ENCODE assay signal across 9 cellular contexts in the genomic region with DNA sequence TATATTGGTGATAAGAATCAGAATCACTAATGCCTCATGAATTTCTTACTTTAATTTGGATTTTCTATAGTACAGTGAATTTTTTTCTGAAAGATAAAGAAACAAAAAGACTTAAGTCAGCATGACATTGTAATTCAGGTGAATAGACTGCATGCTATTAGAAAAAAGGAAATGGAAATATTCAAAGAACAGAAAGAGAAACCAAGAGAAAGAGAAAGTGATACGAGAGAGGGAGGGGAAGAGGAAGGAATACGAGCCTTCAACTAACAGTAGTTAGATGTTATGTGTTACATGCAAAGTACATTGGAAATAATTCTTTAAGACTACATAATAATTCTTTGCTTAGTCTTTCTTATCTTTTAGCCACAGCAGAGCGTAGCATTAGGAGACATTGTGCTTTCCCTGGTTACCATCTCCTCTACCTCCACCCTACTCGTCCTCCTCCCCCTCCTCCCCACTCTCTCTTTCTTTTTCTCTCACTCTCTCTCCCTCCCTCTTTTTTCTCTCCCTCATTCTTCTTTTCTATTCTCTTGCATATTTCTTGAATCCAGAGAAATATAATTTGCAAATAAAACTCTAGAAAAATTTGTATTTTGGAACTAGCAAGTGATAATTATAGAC. TPM values are rescaled to one million over a fixed set of nuclear protein-coding genes. Genes with fewer than 3 reads are reported as not detected.
DNase-seq lines count a peak whose midpoint lies in the region; ATAC-seq, FAIRE-seq and TF ChIP-seq lines count a peak whose summit lies in the region.
"Had no signal": no experiment of that assay in that cellular context is flagged by ENCODE, and none has a peak within 500 bp of the region (broad histone marks: within the 10 kb centered on the region; RNA-seq: fewer than 3 reads in every experiment).

No MANE protein-coding gene starts in this region.

- TF ChIP-seq CTCF in gastroesophageal sphincter (IDR thresholded peaks at IDR 0.05) (no peak), HFFc6 (IDR thresholded peaks at IDR 0.05) (no peak)

- no peaks in the 10 kb centered on the region for H3K36me3 Mint-ChIP-seq in HFFc6 (ENCODE audit: low read depth)

- no peaks in the 10 kb centered on the region for H3K4me1 ChIP-seq in gastroesophageal sphincter

- no peaks in the 10 kb centered on the region; the same call in 1 of the 2 replicates for H3K27me3 Mint-ChIP-seq in HFFc6 (ENCODE audit: insufficient read depth)

- no peaks in the 10 kb centered on the region; the same call in 1 of the 2 replicates for H3K9me3 Mint-ChIP-seq in HFFc6

- H3K27me3 ChIP-seq in gastroesophageal sphincter = no peaks in the 10 kb centered on the region

- no peak for TF ChIP-seq EP300 in gastroesophageal sphincter (IDR thresholded peaks at IDR 0.05)

- peak; percentile 99 for ATAC-seq in GM21447 (IDR thresholded peaks at IDR 0.05; ENCODE audit: unreplicated experiment)
- ATAC-seq in HG03575 (IDR thresholded peaks at IDR 0.05; ENCODE audit: extremely low read depth, insufficient number of reproducible peaks, low FRiP score, unreplicated experiment) = peak; percentile 99
- ATAC-seq in gastroesophageal sphincter = no peak
- ATAC-seq: K562 had no signal

- FAIRE-seq in GM12891 (lab: Jason Lieb, UNC) = peak; percentile 54
- FAIRE-seq: K562 had no signal

- peaks cover 0 to 13% (median 0%) of the 10 kb centered on the region in 3 donors for H3K9me3 ChIP-seq in gastroesophageal sphincter

- DNase-seq in GM12891 (ENCODE audit: insufficient read length, low spot score) (no peak), HuH-7.5 (ENCODE audit: low spot score) (no peak), ureter (ENCODE audit: low spot score) (no peak), HFFc6 (no peak)
- DNase-seq in stimulated activated CD4-positive, alpha-beta T cell treated with anti-CD3 and anti-CD28 coated beads, Interleukin-15, amount 100 ng/mL, for 24 hours = no peak

- peak overlapping the region; percentile 17 to 34 for H3K4me3 ChIP-seq in gastroesophageal sphincter
- H3K4me3 ChIP-seq: K562 had no signal

- H3K4me1 Mint-ChIP-seq in HFFc6 (ENCODE audit: low read depth) = peaks cover 10% of the 10 kb centered on the region

- TF ChIP-seq POLR2A in GM12891 (IDR thresholded peaks at IDR 0.05; ENCODE audit: low read depth, low read length) (no peak), gastroesophageal sphincter (IDR thresholded peaks at IDR 0.05) (no peak)

- H3K27ac ChIP-seq in gastroesophageal sphincter = no peak overlapping the region

- H3K4me3 Mint-ChIP-seq in HFFc6 = no peak overlapping the region; the same call in 1 of the 2 replicates

- H3K36me3 ChIP-seq in gastroesophageal sphincter = no peaks in the 10 kb centered on the region

- 53 to 56% methylated on average over 4 of the region's 4 CpGs for WGBS in gastroesophageal sphincter (ENCODE audit: low coverage in 1 of 2), 2 donors

- H3K27ac Mint-ChIP-seq in HFFc6 = no peak overlapping the region

TF ChIP-seq in GM12891, 5 proteins besides CTCF, POLR2A, EP300 and RAD21:
- TF ChIP-seq SPI1 (IDR thresholded peaks at IDR 0.05; ENCODE audit: low read depth, low read length) = peak; percentile 50; the same call in 1 of the 2 replicates
- no peak for TF ChIP-seq POLR2AphosphoS5 (IDR thresholded peaks at IDR 0.05; ENCODE audit: low read depth, low read length)

RNA-seq across cellular contexts. Expression of a gene that starts 46.4 kb away (rescaled TPM):
- not detected for polyA plus RNA-seq in GM12891 (2012; ENCODE audit: low read depth, missing spikeins)
- total RNA-seq in gastroesophageal sphincter (10 to 100 TPM; 14.5 to 46.6 (median 17.8) TPM), ureter (31.7 TPM)
- total RNA-seq in HFFc6 (2021; fragmentation: NEBNext Ultra II Directional; extraction: Animal tissue kit (Norgen Biotek cat#: 25700)) = 10 to 100 TPM; 11.8 to 24.7 (median 16.1) TPM
- total RNA-seq: K562 had no signal
- polyA plus RNA-seq: K562 had no signal
